23 cellular contexts compared by ENCODE assay signal in the genomic region with DNA sequence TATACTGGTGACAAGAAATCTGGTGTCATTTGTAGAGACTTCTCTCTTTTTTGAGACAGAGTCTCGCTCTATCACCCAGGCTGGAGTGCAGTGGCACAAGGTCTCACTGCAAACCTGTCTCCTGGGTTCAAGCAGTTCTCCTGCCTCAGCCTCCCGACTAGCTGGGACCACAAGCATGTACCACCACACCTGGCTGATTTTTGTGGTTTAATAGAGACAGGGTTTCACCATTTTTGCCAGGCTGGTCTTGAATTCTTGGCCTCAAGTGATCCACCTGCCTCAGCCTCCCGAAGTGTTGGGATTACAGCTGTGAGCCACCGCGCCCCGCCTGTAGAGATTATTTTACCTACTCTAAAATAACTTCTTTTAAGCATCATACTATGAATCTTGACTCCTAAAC. TPM values are rescaled to one million over a fixed set of nuclear protein-coding genes. Genes with fewer than 3 reads are reported as not detected.
A peak's percentile ranks its signal among the peaks of the same experiment; 100 is the strongest.
DNase-seq lines count a peak whose midpoint lies in the region; ATAC-seq and TF ChIP-seq lines count a peak whose summit lies in the region.
"Had no signal": no experiment of that assay in that cellular context is flagged by ENCODE, and none has a peak within 500 bp of the region (broad histone marks: within the 10 kb centered on the region; RNA-seq: fewer than 3 reads in every experiment).

No MANE protein-coding gene starts in this region.

- no peak overlapping the region for H3K9ac ChIP-seq in Loucy (ENCODE audit: low read depth, low read length, poor library complexity, severe bottlenecking)

- peak overlapping the region; percentile 12 for H3K4me3 Mint-ChIP-seq in activated naive CD4-positive, alpha-beta T cell treated with anti-CD3 and anti-CD28 coated beads, Interleukin-2, amount 50 U/mL, for 24 hours
- H3K4me3 Mint-ChIP-seq in activated naive CD4-positive, alpha-beta T cell treated with anti-CD3 and anti-CD28 coated beads, Interleukin-2, amount 10 ng/mL, durations not matched to agents 7 days and 5 days: no peak overlapping the region
- peak overlapping the region; percentile 97 for H3K4me3 Mint-ChIP-seq in central memory CD8-positive, alpha-beta T cell
- H3K4me3 Mint-ChIP-seq: H9; immature natural killer cell; nephron; stimulated activated memory B cell treated with anti-CD40 and anti-IgM and Interleukin-4, amounts not matched to agents 10 μg/mL and 1 μg/mL and 100 μg/mL, for 72 hours had no signal

- H3K79me2 ChIP-seq in Loucy (ENCODE audit: insufficient read depth, low read length): peaks cover 99% of the 10 kb centered on the region

- H3K27me3 ChIP-seq in Loucy (ENCODE audit: insufficient read depth, low read length, poor library complexity, severe bottlenecking) (no peaks in the 10 kb centered on the region), gastrocnemius medialis (no peaks in the 10 kb centered on the region)
- H3K27me3 ChIP-seq: cardiac muscle cell, dorsolateral prefrontal cortex, hepatocyte, left lung, testis had no signal

- no peaks in the 10 kb centered on the region for H3F3A ChIP-seq in Loucy (ENCODE audit: low read depth)

- H3K4me1 Mint-ChIP-seq in activated naive CD4-positive, alpha-beta T cell treated with anti-CD3 and anti-CD28 coated beads, Interleukin-2, amount 50 U/mL, for 24 hours: peaks cover 69% of the 10 kb centered on the region
- H3K4me1 Mint-ChIP-seq in activated naive CD4-positive, alpha-beta T cell treated with anti-CD3 and anti-CD28 coated beads, Interleukin-2, amount 10 ng/mL, durations not matched to agents 7 days and 5 days: peaks cover 77% of the 10 kb centered on the region
- H3K4me1 Mint-ChIP-seq in central memory CD8-positive, alpha-beta T cell: peaks cover 63% of the 10 kb centered on the region

- TF ChIP-seq CTCF in Loucy (conservative IDR thresholded peaks at IDR 0.05; ENCODE audit: low read length): no peak
- no peak for TF ChIP-seq CTCF in gastrocnemius medialis (IDR thresholded peaks at IDR 0.05 in 4 of 5, conservative IDR thresholded peaks at IDR 0.05 in 1 of 5)

- no peaks in the 10 kb centered on the region for H3K27me3 Mint-ChIP-seq in activated naive CD4-positive, alpha-beta T cell treated with anti-CD3 and anti-CD28 coated beads, Interleukin-2, amount 50 U/mL, for 24 hours
- no peaks in the 10 kb centered on the region for H3K27me3 Mint-ChIP-seq in activated naive CD4-positive, alpha-beta T cell treated with anti-CD3 and anti-CD28 coated beads, Interleukin-2, amount 10 ng/mL, durations not matched to agents 7 days and 5 days
- H3K27me3 Mint-ChIP-seq in central memory CD8-positive, alpha-beta T cell: no peaks in the 10 kb centered on the region

- peak overlapping the region; percentile 94 to 98 (median 98) for H3K27ac ChIP-seq in gastrocnemius medialis
- H3K27ac ChIP-seq: cardiac muscle cell, dorsolateral prefrontal cortex, hepatocyte, testis had no signal

- peak overlapping the region; percentile 73 for H3K27ac Mint-ChIP-seq in activated naive CD4-positive, alpha-beta T cell treated with anti-CD3 and anti-CD28 coated beads, Interleukin-2, amount 50 U/mL, for 24 hours
- no peak overlapping the region for H3K27ac Mint-ChIP-seq in activated naive CD4-positive, alpha-beta T cell treated with anti-CD3 and anti-CD28 coated beads, Interleukin-2, amount 10 ng/mL, durations not matched to agents 7 days and 5 days
- peak overlapping the region; percentile 88 for H3K27ac Mint-ChIP-seq in central memory CD8-positive, alpha-beta T cell (ENCODE audit: low read depth)
- H3K27ac Mint-ChIP-seq: H9; stimulated activated memory B cell treated with anti-CD40 and anti-IgM and Interleukin-4, amounts not matched to agents 10 μg/mL and 1 μg/mL and 100 μg/mL, for 72 hours had no signal

- in situ Hi-C loops in gastrocnemius medialis (cut with MboI; ENCODE audit: low sequenced_read_pairs in 4 of 4): loop anchor here in 1 of 4 donors (10.0 kb wide), 1 partner anchor 149 kb away; no protein-coding TSS in a partner anchor

- H3K4me3 ChIP-seq in Loucy (ENCODE audit: low read length, poor library complexity, severe bottlenecking) (peak overlapping the region; percentile 37), gastrocnemius medialis (no peak overlapping the region)
- H3K4me3 ChIP-seq: cardiac muscle cell, dorsolateral prefrontal cortex, hepatocyte, left lung, prostate gland, testis had no signal

- no peaks in the 10 kb centered on the region for H3K9me2 ChIP-seq in Loucy (replicated peaks; ENCODE audit: low read depth, low read length)

- peak overlapping the region; percentile 49 for H3K4me2 ChIP-seq in Loucy (ENCODE audit: low read depth, low read length, poor library complexity, severe bottlenecking)
- H3K4me2 ChIP-seq: hepatocyte had no signal

- CTCF ChIA-PET in activated naive CD4-positive, alpha-beta T cell treated with anti-CD3 and anti-CD28 coated beads, Interleukin-2, amount 10 ng/mL, durations not matched to agents 7 days and 5 days (lab: Charles Lee): interaction anchor here (1.4 to 6.6 kb wide), 3 partner anchors 9 to 126 kb away, joined by 3 to 59 read pairs (median 3); no protein-coding TSS in a partner anchor

- H3K36me3 ChIP-seq in Loucy (ENCODE audit: insufficient read depth, low read length): no peaks in the 10 kb centered on the region
- H3K36me3 ChIP-seq in gastrocnemius medialis: no peaks in the 10 kb centered on the region
- H3K36me3 ChIP-seq: cardiac muscle cell, left lung, prostate gland had no signal

- TF ChIP-seq POLR2A in gastrocnemius medialis (IDR thresholded peaks at IDR 0.05): no peak

- peaks cover 69% of the 10 kb centered on the region for H4K20me1 ChIP-seq in Loucy (ENCODE audit: insufficient read depth, low read length, poor library complexity, severe bottlenecking)

- DNase-seq in activated naive CD4-positive, alpha-beta T cell treated with anti-CD3 and anti-CD28 coated beads, Interleukin-2, amount 10 ng/mL, durations not matched to agents 7 days and 5 days: no peak
- no peak for DNase-seq in central memory CD8-positive, alpha-beta T cell (ENCODE audit: low spot score in 2 of 2)
- DNase-seq in gastrocnemius medialis (no peak), posterior cingulate gyrus (no peak), DMS153 (lab: John Stamatoyannopoulos, UW) (no peak)
- DNase-seq: activated naive CD4-positive, alpha-beta T cell; dorsolateral prefrontal cortex; H9; immature natural killer cell; left lung; NCI-H146; NCI-H524; small intestine; stimulated activated CD4-positive, alpha-beta T cell treated with anti-CD3 and anti-CD28 coated beads, Interleukin-2, amount 100 ng/mL, for 24 hours; T-helper 9 cell; testis had no signal

- no peak overlapping the region for H2AFZ ChIP-seq in Loucy (ENCODE audit: low read length)
- H2AFZ ChIP-seq: hepatocyte had no signal

- no peaks in the 10 kb centered on the region for H3K9me3 Mint-ChIP-seq in activated naive CD4-positive, alpha-beta T cell treated with anti-CD3 and anti-CD28 coated beads, Interleukin-2, amount 50 U/mL, for 24 hours
- H3K9me3 Mint-ChIP-seq in activated naive CD4-positive, alpha-beta T cell treated with anti-CD3 and anti-CD28 coated beads, Interleukin-2, amount 10 ng/mL, durations not matched to agents 7 days and 5 days: no peaks in the 10 kb centered on the region
- H3K9me3 Mint-ChIP-seq in central memory CD8-positive, alpha-beta T cell: no peaks in the 10 kb centered on the region
- H3K9me3 Mint-ChIP-seq: H9, immature natural killer cell, nephron had no signal

- H3K36me3 Mint-ChIP-seq in activated naive CD4-positive, alpha-beta T cell treated with anti-CD3 and anti-CD28 coated beads, Interleukin-2, amount 50 U/mL, for 24 hours: peaks cover 14% of the 10 kb centered on the region
- H3K36me3 Mint-ChIP-seq in activated naive CD4-positive, alpha-beta T cell treated with anti-CD3 and anti-CD28 coated beads, Interleukin-2, amount 10 ng/mL, durations not matched to agents 7 days and 5 days: peaks cover 14% of the 10 kb centered on the region
- peaks cover 36% of the 10 kb centered on the region for H3K36me3 Mint-ChIP-seq in central memory CD8-positive, alpha-beta T cell (ENCODE audit: insufficient read depth)
- H3K36me3 Mint-ChIP-seq: stimulated activated memory B cell treated with anti-CD40 and anti-IgM and Interleukin-4, amounts not matched to agents 10 μg/mL and 1 μg/mL and 100 μg/mL, for 72 hours had no signal

- H3K4me1 ChIP-seq in Loucy (ENCODE audit: insufficient read depth, low read length, poor library complexity, severe bottlenecking) (peaks cover 59% of the 10 kb centered on the region), gastrocnemius medialis (peaks cover 75 to 86% of the 10 kb centered on the region in 2 donors)
- H3K4me1 ChIP-seq: prostate gland had no signal

- H3K9me3 ChIP-seq in Loucy (ENCODE audit: insufficient read depth, low read depth, low read length): no peaks in the 10 kb centered on the region
- H3K9me3 ChIP-seq in gastrocnemius medialis: no peaks in the 10 kb centered on the region
- H3K9me3 ChIP-seq: left lung, prostate gland, testis had no signal

- no peak for ATAC-seq in central memory CD8-positive, alpha-beta T cell (replicated peaks; ENCODE audit: extremely low read depth, poor library complexity, severe bottlenecking)
- ATAC-seq in gastrocnemius medialis: no peak
- ATAC-seq: left lung; stimulated activated memory B cell treated with anti-CD40 and anti-IgM and Interleukin-4, amounts not matched to agents 10 μg/mL and 1 μg/mL and 100 μg/mL, for 72 hours had no signal

- intact Hi-C loops in gastrocnemius medialis (cut with DNase I; ENCODE audit: low total_unique reads) (no loop called here), posterior cingulate gyrus (cut with DNase I) (no loop called here)

RNA-seq across cellular contexts. Expression of a gene that starts 6.5 kb away (rescaled TPM):
- total RNA-seq in gastrocnemius medialis: 10 to 100 TPM; 20.0 to 42.9 (median 21.9) TPM
